Comparison of ENCODE assay signal across 8 cellular contexts in genomic region chr3:108089544-108089943, GRCh38. TPM values are rescaled to one million over a fixed set of nuclear protein-coding genes. Genes with fewer than 3 reads are reported as not detected.
DNase-seq lines count a peak whose midpoint lies in the region; ATAC-seq and TF ChIP-seq lines count a peak whose summit lies in the region.

No MANE protein-coding gene starts in this region.

- H3K27me3 ChIP-seq in esophagus muscularis mucosa, result no peaks in the 10 kb centered on the region
- no peaks in the 10 kb centered on the region for H3K27me3 ChIP-seq in prostate gland (replicated peaks; ENCODE audit: insufficient read depth)

- no TSS peak for BruUV-seq in OCI-LY7 (replicated peaks; lab: Mats Ljungman, UMichigan)

- H2AFZ ChIP-seq in OCI-LY7 (ENCODE audit: low read length), result no peak overlapping the region; the same call in 1 of the 2 replicates

- TF ChIP-seq CTCF in OCI-LY7 (conservative IDR thresholded peaks at IDR 0.05; ENCODE audit: low read length), result no peak
- TF ChIP-seq CTCF in esophagus muscularis mucosa (IDR thresholded peaks at IDR 0.05), result no peak
- TF ChIP-seq CTCF in prostate gland (IDR thresholded peaks at IDR 0.05), result no peak

- DNase-seq in OCI-LY7 (ENCODE audit: low spot score) (peak; percentile 14), esophagus muscularis mucosa (ENCODE audit: extremely low spot score) (no peak), prostate gland (ENCODE audit: low spot score) (no peak), SW 1271 (lab: John Stamatoyannopoulos, UW) (no peak), GM19240 (ENCODE audit: insufficient read length, low spot score) (no peak)

- H4K20me1 ChIP-seq in OCI-LY7 (ENCODE audit: insufficient read depth, low read length), result peaks cover 22% of the 10 kb centered on the region; the same call in 1 of the 2 replicates

- H3K27ac ChIP-seq in OCI-LY7 (ENCODE audit: low read depth, low read length, poor library complexity, severe bottlenecking) (peak overlapping the region; percentile 78), esophagus muscularis mucosa (replicated peaks in 1 of 4) (peak overlapping the region; percentile 91 to 96 (median 94)), prostate gland (peak overlapping the region; percentile 91 to 95)

- H3K9me3 ChIP-seq in OCI-LY7 (ENCODE audit: low read length) (no peaks in the 10 kb centered on the region), esophagus muscularis mucosa (no peaks in the 10 kb centered on the region), prostate gland (no peaks in the 10 kb centered on the region)

- POLR2A ChIA-PET in OCI-LY7 (lab: Charles Lee), result interaction anchor here (0.6 to 3.3 kb wide), 23 partner anchors 9 to 1357 kb away, joined by 3 to 24 read pairs (median 4); partner anchors contain the start of gene CIP2A

- peaks cover 29% of the 10 kb centered on the region for H3K36me3 ChIP-seq in OCI-LY7 (ENCODE audit: insufficient read depth, low read length)
- no peaks in the 10 kb centered on the region for H3K36me3 ChIP-seq in esophagus muscularis mucosa
- no peaks in the 10 kb centered on the region for H3K36me3 ChIP-seq in prostate gland

- WGBS in esophagus muscularis mucosa, result 3% methylated on average over 7 of the region's 7 CpGs
- 5% methylated on average over 7 of the region's 7 CpGs for WGBS in prostate gland

- peaks cover 60% of the 10 kb centered on the region for H3K79me2 ChIP-seq in OCI-LY7 (ENCODE audit: insufficient read depth, low read depth, low read length)

- TF ChIP-seq EP300 in esophagus muscularis mucosa (IDR thresholded peaks at IDR 0.05), result no peak

- no peaks in the 10 kb centered on the region for H3K9me2 ChIP-seq in OCI-LY7 (ENCODE audit: insufficient read depth, low read length)

- intact Hi-C loops in OCI-LY7 (cut with micrococcal nuclease; ENCODE audit: unreplicated experiment), result no loop called here
- intact Hi-C loops in esophagus muscularis mucosa (cut with DNase I), result no loop called here
- intact Hi-C loops in prostate gland (cut with DNase I), result loop anchor here (5.0 to 10.0 kb wide), 2 partner anchors 133 to 385 kb away; partner anchors contain the start of gene IFT57

- TF ChIP-seq POLR2A in esophagus muscularis mucosa (IDR thresholded peaks at IDR 0.05; ENCODE audit: low read depth) (no peak), prostate gland (IDR thresholded peaks at IDR 0.05) (no peak)

- peak overlapping the region; percentile 85 for H3K4me2 ChIP-seq in OCI-LY7 (ENCODE audit: low read length)

- H3K4me1 ChIP-seq in OCI-LY7 (ENCODE audit: insufficient read depth, low read length, poor library complexity, severe bottlenecking) (peaks cover 46% of the 10 kb centered on the region), esophagus muscularis mucosa (peaks cover 8 to 60% (median 44%) of the 10 kb centered on the region in 4 donors), prostate gland (replicated peaks) (no peaks in the 10 kb centered on the region)

- CTCF ChIA-PET in OCI-LY7 (lab: Charles Lee; ENCODE audit: unreplicated experiment), result interaction anchor here (0.6 kb wide), 1 partner anchor 24 kb away, joined by 3 read pairs; no protein-coding TSS in a partner anchor

- no peak for ATAC-seq in GM21447 (IDR thresholded peaks at IDR 0.05; ENCODE audit: unreplicated experiment)
- ATAC-seq in GM18519 (IDR thresholded peaks at IDR 0.05; ENCODE audit: low FRiP score, unreplicated experiment), result no peak

- H3K4me3 ChIP-seq in GM08714 (ENCODE audit: low read length), result peak overlapping the region; percentile 81
- peak overlapping the region; percentile 98 for H3K4me3 ChIP-seq in OCI-LY7 (ENCODE audit: low read depth, low read length, poor library complexity, severe bottlenecking)
- H3K4me3 ChIP-seq in esophagus muscularis mucosa, result peak overlapping the region; percentile 79 to 100 (median 94)
- peak overlapping the region; percentile 97 to 99 for H3K4me3 ChIP-seq in prostate gland

RNA-seq across cellular contexts. Expression of gene CD47, which starts 1.3 kb away (rescaled TPM):
- 40.8 and 43.9 TPM in 2 replicates for total RNA-seq in OCI-LY7 (2014; rRNA removed; shearing (Covaris generic))
- total RNA-seq in OCI-LY7 (2022) (50.0 and 59.9 TPM in 2 replicates), esophagus muscularis mucosa (10 to 100 TPM; 31.6 to 57.7 (median 49.7) TPM), prostate gland (100 to 1,000 TPM in 1 of 2 donors, 10 to 100 TPM in 1; 90.1 to 197 TPM)
